In genomic region chr1:179080866-179081695, GRCh38 we compare ENCODE assay signal across 8 cellular contexts. TPM values are rescaled to one million over a fixed set of nuclear protein-coding genes. Genes with fewer than 3 reads are reported as not detected.
A peak's percentile ranks its signal among the peaks of the same experiment; 100 is the strongest.
DNase-seq lines count a peak whose midpoint lies in the region; ATAC-seq and TF ChIP-seq lines count a peak whose summit lies in the region.

No MANE protein-coding gene starts in this region.

- intact Hi-C loops in psoas muscle (cut with DNase I): no loop called here

- TF ChIP-seq CTCF in fibroblast of mammary gland (conservative IDR thresholded peaks at IDR 0.05; ENCODE audit: control insufficient read depth, insufficient read depth, low read depth, low read length): no peak
- TF ChIP-seq CTCF in psoas muscle (IDR thresholded peaks at IDR 0.05): no peak

- H3K27me3 ChIP-seq in psoas muscle (ENCODE audit: insufficient read depth in 3 of 3, low read length in 2 of 3): no peaks in the 10 kb centered on the region

- ATAC-seq in GM18508 (IDR thresholded peaks at IDR 0.05; ENCODE audit: insufficient read depth, unreplicated experiment) (peak; percentile 17), HG03159 (IDR thresholded peaks at IDR 0.05; ENCODE audit: unreplicated experiment) (peak; percentile 16), psoas muscle (no peak), HG02763 (IDR thresholded peaks at IDR 0.05; ENCODE audit: unreplicated experiment) (no peak)

- H3K36me3 ChIP-seq in psoas muscle (ENCODE audit: insufficient read depth in 1 of 2, low read depth in 1 of 2): peaks cover 0 to 27% of the 10 kb centered on the region in 2 donors

- H3K4me1 ChIP-seq in psoas muscle: peaks cover 20% of the 10 kb centered on the region

- peak; percentile 49 for DNase-seq in activated CD4-positive, CD25-positive, alpha-beta regulatory T cell treated with anti-CD3 and anti-CD28 coated beads, Interleukin-2, amount 50 U/mL, for 72 hours
- no peak for DNase-seq in fibroblast of mammary gland (ENCODE audit: low read depth)
- DNase-seq in psoas muscle: no peak
- no peak for DNase-seq in kidney glomerular epithelial cell (lab: John Stamatoyannopoulos, UW)
- DNase-seq in NCI-H524 (lab: John Stamatoyannopoulos, UW): no peak

- H3K4me3 ChIP-seq in fibroblast of mammary gland (ENCODE audit: control insufficient read depth, low read depth, low read length) (peak overlapping the region; percentile 67), psoas muscle (peak overlapping the region; percentile 93)

- H3K9me3 ChIP-seq in psoas muscle: no peaks in the 10 kb centered on the region

- 17 to 25% (median 19%) methylated on average over 18 of the region's 18 CpGs for WGBS in psoas muscle, 3 donors

- peak overlapping the region; percentile 97 for H3K27ac ChIP-seq in psoas muscle

RNA-seq across cellular contexts. Expression of gene TOR3A, which starts 0.8 kb away (rescaled TPM):
- 10 to 100 TPM; 16.5 to 36.0 (median 24.9) TPM for total RNA-seq in psoas muscle
- 10 to 100 TPM; 13.5 to 23.4 (median 16.2) TPM for polyA plus RNA-seq in psoas muscle

RNA-seq across cellular contexts. Expression of gene FAM20B, which starts 55.4 kb away (rescaled TPM):
- 10 to 100 TPM; 33.4 to 55.2 (median 43.3) TPM for total RNA-seq in psoas muscle
- 10 to 100 TPM; 22.5 to 52.6 (median 48.8) TPM for polyA plus RNA-seq in psoas muscle

Comparison
In these comparisons a context has a peak if more than half of its experiments do, and no peak if none do; other contexts are left out.
1. ATAC-seq: peak in GM18508 (single experiment) and HG03159 (single experiment); none in psoas muscle (0 of 4) and HG02763 (single experiment).